ENCODE assay signal across 5 cellular contexts in the genomic region with DNA sequence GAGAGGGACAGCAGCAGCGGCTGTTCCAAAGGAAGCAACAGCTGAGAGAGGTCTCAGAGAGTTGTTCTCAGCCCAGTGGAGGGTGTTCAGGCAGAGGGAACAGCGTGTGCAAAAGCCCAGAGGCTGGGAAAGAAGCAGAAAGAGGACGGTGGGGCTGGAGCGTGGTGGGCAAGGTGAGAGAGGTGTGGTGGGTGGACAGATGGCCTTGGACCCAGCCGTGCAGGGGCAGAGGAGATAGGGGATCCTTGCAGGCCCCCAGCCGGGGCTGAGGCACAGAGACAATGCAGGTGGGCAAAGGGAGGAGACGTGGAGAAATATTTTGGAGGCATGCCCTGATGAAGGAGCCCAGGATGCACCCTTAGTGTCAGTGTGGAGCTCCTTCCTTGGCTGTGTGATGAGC. TPM values are rescaled to one million over a fixed set of nuclear protein-coding genes. Genes with fewer than 3 reads are reported as not detected.
"Had no signal": no experiment of that assay in that cellular context is flagged by ENCODE, and none has a peak within 500 bp of the region (broad histone marks: within the 10 kb centered on the region; RNA-seq: fewer than 3 reads in every experiment).

No MANE protein-coding gene starts in this region.

RNA-seq across cellular contexts. Expression of a gene that starts 58.4 kb away (rescaled TPM):
- total RNA-seq: GM23248, H4, HepG2, HFFc6, HT1080 had no signal
